ENCODE assay signal across 18 cellular contexts in genomic region chr5:1765880-1766235, GRCh38. TPM values are rescaled to one million over a fixed set of nuclear protein-coding genes. Genes with fewer than 3 reads are reported as not detected.
DNase-seq lines count a peak whose midpoint lies in the region; ATAC-seq, FAIRE-seq and TF ChIP-seq lines count a peak whose summit lies in the region.
"Had no signal": no experiment of that assay in that cellular context is flagged by ENCODE, and none has a peak within 500 bp of the region (broad histone marks: within the 10 kb centered on the region; RNA-seq: fewer than 3 reads in every experiment).

No MANE protein-coding gene starts in this region.

- no CpG with 5 or more reads among the region's 3 CpGs for WGBS in right lobe of liver (ENCODE audit: insufficient coverage, low coverage, low lambda C conversion rate, missing lambda C conversion rate)
- WGBS in HepG2 (ENCODE audit: low lambda C conversion rate), result 64% methylated on average over 3 of the region's 3 CpGs

- ATAC-seq in right lobe of liver, result no peak
- no peak for ATAC-seq in HepG2
- no peak for ATAC-seq in stimulated activated memory B cell treated with anti-CD40 and anti-IgM and Interleukin-4, amounts not matched to agents 10 μg/mL and 1 μg/mL and 100 μg/mL, for 72 hours
- ATAC-seq: HCT116 had no signal

- no peaks in the 10 kb centered on the region for H3K9me3 ChIP-seq in right lobe of liver
- no peaks in the 10 kb centered on the region for H3K9me3 ChIP-seq in HepG2 (ENCODE audit: low read length)
- no peaks in the 10 kb centered on the region for H3K9me3 ChIP-seq in OCI-LY7 (ENCODE audit: low read length)
- no peaks in the 10 kb centered on the region for H3K9me3 ChIP-seq in kidney (ENCODE audit: control insufficient read depth in 1 of 2, low read length in 2 of 2)

- H3K27me3 Mint-ChIP-seq in endothelial cell (ENCODE audit: unreplicated experiment), result peaks cover 6% of the 10 kb centered on the region
- peaks cover 86% of the 10 kb centered on the region for H3K27me3 Mint-ChIP-seq in stimulated activated memory B cell treated with anti-CD40 and anti-IgM and Interleukin-4, amounts not matched to agents 10 μg/mL and 1 μg/mL and 100 μg/mL, for 72 hours

- no peak overlapping the region for H3K4me3 Mint-ChIP-seq in endothelial cell (ENCODE audit: unreplicated experiment)
- no peak overlapping the region for H3K4me3 Mint-ChIP-seq in stimulated activated memory B cell treated with anti-CD40 and anti-IgM and Interleukin-4, amounts not matched to agents 10 μg/mL and 1 μg/mL and 100 μg/mL, for 72 hours
- H3K4me3 Mint-ChIP-seq: B cell; CD4-positive, alpha-beta memory T cell had no signal

- no peak for TF ChIP-seq RAD21 in HepG2 (CRISPR knock-in tag; IDR thresholded peaks at IDR 0.05)

- H3K79me2 ChIP-seq in HepG2 (ENCODE audit: insufficient read depth, low read length) (no peaks in the 10 kb centered on the region), OCI-LY7 (ENCODE audit: insufficient read depth, low read depth, low read length) (no peaks in the 10 kb centered on the region)

- FAIRE-seq in HepG2 (lab: Jason Lieb, UNC) (no peak), kidney (lab: Jason Lieb, UNC) (no peak)
- FAIRE-seq: A204.1, H54 had no signal

- no peak overlapping the region for H3K27ac Mint-ChIP-seq in endothelial cell (ENCODE audit: unreplicated experiment)
- no peak overlapping the region for H3K27ac Mint-ChIP-seq in stimulated activated memory B cell treated with anti-CD40 and anti-IgM and Interleukin-4, amounts not matched to agents 10 μg/mL and 1 μg/mL and 100 μg/mL, for 72 hours
- H3K27ac Mint-ChIP-seq: B cell; CD4-positive, alpha-beta memory T cell had no signal

- no peaks in the 10 kb centered on the region for H3K27me3 ChIP-seq in right lobe of liver
- peaks cover 11 to 72% of the 10 kb centered on the region in 2 experiments for H3K27me3 ChIP-seq in HepG2 (ENCODE audit: control insufficient read depth in 1 of 2, insufficient read depth in 2 of 2, low read length in 2 of 2)
- no peaks in the 10 kb centered on the region for H3K27me3 ChIP-seq in brain microvascular endothelial cell (replicated peaks)

- H3K4me3 ChIP-seq in right lobe of liver (no peak overlapping the region), HepG2 (replicated peaks in 1 of 3; ENCODE audit: insufficient read depth in 1 of 3, low read depth in 2 of 3, low read length in 3 of 3) (no peak overlapping the region), OCI-LY7 (ENCODE audit: low read depth, low read length, poor library complexity, severe bottlenecking) (no peak overlapping the region), kidney (ENCODE audit: low read length in 2 of 2) (no peak overlapping the region), brain microvascular endothelial cell (ENCODE audit: low read depth, low read length) (no peak overlapping the region)
- H3K4me3 ChIP-seq: GM23248 had no signal

- peak in 2 of 3 donors; percentile 1 to 7 for DNase-seq in right lobe of liver
- DNase-seq in HepG2 (ENCODE audit: low spot score), result no peak
- DNase-seq in OCI-LY7 (ENCODE audit: low spot score), result no peak
- peak; percentile 2 for DNase-seq in kidney
- DNase-seq in endothelial cell (ENCODE audit: low spot score), result no peak
- no peak for DNase-seq in brain microvascular endothelial cell
- DNase-seq: C1 segment of cervical spinal cord; CD4-positive, alpha-beta memory T cell; DMS153; DND-41; GM23248; IMR-90 had no signal

- no peaks in the 10 kb centered on the region for H3K9me2 ChIP-seq in OCI-LY7 (ENCODE audit: insufficient read depth, low read length)

- no peaks in the 10 kb centered on the region for H3K36me3 Mint-ChIP-seq in endothelial cell (ENCODE audit: low read depth, unreplicated experiment)
- no peaks in the 10 kb centered on the region for H3K36me3 Mint-ChIP-seq in stimulated activated memory B cell treated with anti-CD40 and anti-IgM and Interleukin-4, amounts not matched to agents 10 μg/mL and 1 μg/mL and 100 μg/mL, for 72 hours
- H3K36me3 Mint-ChIP-seq: CD4-positive, alpha-beta memory T cell had no signal

- CTCF ChIA-PET in HepG2 (lab: Yijun Ruan, JAX; ENCODE audit: low intra/inter-chr PET ratio, low total read pairs), result no interaction called here
- CTCF ChIA-PET in OCI-LY7 (lab: Charles Lee; ENCODE audit: unreplicated experiment), result no interaction called here

- no peaks in the 10 kb centered on the region for H3K9me3 Mint-ChIP-seq in endothelial cell (ENCODE audit: unreplicated experiment)
- no peaks in the 10 kb centered on the region for H3K9me3 Mint-ChIP-seq in stimulated activated memory B cell treated with anti-CD40 and anti-IgM and Interleukin-4, amounts not matched to agents 10 μg/mL and 1 μg/mL and 100 μg/mL, for 72 hours
- H3K9me3 Mint-ChIP-seq: CD4-positive, alpha-beta memory T cell had no signal

- H4K20me1 ChIP-seq in HepG2 (ENCODE audit: insufficient read depth, low read length), result no peaks in the 10 kb centered on the region
- H4K20me1 ChIP-seq in OCI-LY7 (ENCODE audit: insufficient read depth, low read length), result no peaks in the 10 kb centered on the region

- TF ChIP-seq POLR2A in right lobe of liver (IDR thresholded peaks at IDR 0.05) (no peak), HepG2 (IDR thresholded peaks at IDR 0.05; ENCODE audit: insufficient read depth in 1 of 2, low read depth in 2 of 2, low read length in 2 of 2) (no peak)

- H3K27ac ChIP-seq in right lobe of liver (no peak overlapping the region), HepG2 (ENCODE audit: extremely low read length, insufficient read depth, low read length) (no peak overlapping the region), OCI-LY7 (ENCODE audit: low read depth, low read length, poor library complexity, severe bottlenecking) (no peak overlapping the region), kidney (ENCODE audit: low read depth in 2 of 2, low read length in 2 of 2) (no peak overlapping the region), brain microvascular endothelial cell (no peak overlapping the region)
- H3K27ac ChIP-seq: GM23248, HL-60 had no signal

- in situ Hi-C loops in HepG2 (cut with HindIII; ENCODE audit: extremely low pct_ligation_motif_present, low pct_unique_long_range_greater_than_20kb), result loop anchor here (10.0 kb wide), 1 partner anchor 249 kb away; no protein-coding TSS in a partner anchor
- in situ Hi-C loops in brain microvascular endothelial cell (cut with HindIII; ENCODE audit: low pct_ligation_motif_present, low sequenced_read_pairs), result no loop called here

- H3K36me3 ChIP-seq in right lobe of liver (no peaks in the 10 kb centered on the region), HepG2 (replicated peaks in 1 of 2; ENCODE audit: control insufficient read depth in 1 of 2, insufficient read depth in 2 of 2, low read length in 2 of 2) (no peaks in the 10 kb centered on the region), OCI-LY7 (ENCODE audit: insufficient read depth, low read length) (no peaks in the 10 kb centered on the region), kidney (ENCODE audit: control insufficient read depth in 1 of 2, insufficient read depth in 2 of 2, low read length in 2 of 2) (no peaks in the 10 kb centered on the region), brain microvascular endothelial cell (replicated peaks) (no peaks in the 10 kb centered on the region)

- no peaks in the 10 kb centered on the region for H3K4me1 Mint-ChIP-seq in endothelial cell (ENCODE audit: unreplicated experiment)
- H3K4me1 Mint-ChIP-seq in stimulated activated memory B cell treated with anti-CD40 and anti-IgM and Interleukin-4, amounts not matched to agents 10 μg/mL and 1 μg/mL and 100 μg/mL, for 72 hours, result no peaks in the 10 kb centered on the region
- H3K4me1 Mint-ChIP-seq: B cell; CD4-positive, alpha-beta memory T cell had no signal

- POLR2A ChIA-PET in HepG2 (lab: Yijun Ruan, JAX) (no interaction called here), OCI-LY7 (lab: Charles Lee) (no interaction called here)

- no peak overlapping the region for H3K9ac ChIP-seq in HepG2 (ENCODE audit: insufficient read depth, low read depth, low read length)
- no peak overlapping the region for H3K9ac ChIP-seq in kidney (ENCODE audit: low read length in 2 of 2)
- H3K9ac ChIP-seq: GM23248 had no signal

- BruUV-seq in HepG2 (replicated peaks; lab: Mats Ljungman, UMichigan) (no TSS peak), OCI-LY7 (replicated peaks; lab: Mats Ljungman, UMichigan) (no TSS peak)

- TF ChIP-seq EP300 in HepG2 (IDR thresholded peaks at IDR 0.05; ENCODE audit: low read depth in 2 of 2, low read length in 2 of 2), result no peak
- TF ChIP-seq EP300 in HepG2 (CRISPR knock-in tag; IDR thresholded peaks at IDR 0.05; ENCODE audit: borderline replicate concordance), result no peak

- H3K4me2 ChIP-seq in HepG2 (ENCODE audit: low read depth, low read length) (no peak overlapping the region), OCI-LY7 (ENCODE audit: low read length) (peak overlapping the region; percentile 58; the same call in 1 of the 2 replicates)

- H3K4me1 ChIP-seq in right lobe of liver (no peaks in the 10 kb centered on the region), HepG2 (ENCODE audit: insufficient read depth, low read length) (no peaks in the 10 kb centered on the region), OCI-LY7 (ENCODE audit: insufficient read depth, low read length, poor library complexity, severe bottlenecking) (peaks cover 21% of the 10 kb centered on the region), kidney (ENCODE audit: control insufficient read depth in 1 of 2, insufficient read depth in 1 of 2, low read depth in 1 of 2, low read length in 2 of 2) (no peaks in the 10 kb centered on the region)

- intact Hi-C loops in right lobe of liver (cut with DNase I) (loop anchor here in 1 of 2 donors (10.0 kb wide), 1 partner anchor 249 kb away; no protein-coding TSS in a partner anchor), HepG2 (cut with micrococcal nuclease; ENCODE audit: unreplicated experiment) (no loop called here), OCI-LY7 (cut with micrococcal nuclease; ENCODE audit: unreplicated experiment) (loop anchor here (1.0 to 10.0 kb wide), 4 partner anchors 33 to 389 kb away; partner anchors contain the start of gene MRPL36), kidney (cut with DNase I) (no loop called here)

- no peak for TF ChIP-seq CTCF in right lobe of liver (IDR thresholded peaks at IDR 0.05)
- TF ChIP-seq CTCF in HepG2 (CRISPR knock-in tag; IDR thresholded peaks at IDR 0.05), result no peak
- TF ChIP-seq CTCF in OCI-LY7 (conservative IDR thresholded peaks at IDR 0.05; ENCODE audit: low read length), result no peak
- no peak for TF ChIP-seq CTCF in kidney (IDR thresholded peaks at IDR 0.05; ENCODE audit: borderline replicate concordance, extremely low read depth, insufficient read depth)
- no peak for TF ChIP-seq CTCF in endothelial cell (IDR thresholded peaks at IDR 0.05; ENCODE audit: unreplicated experiment)
- TF ChIP-seq CTCF in brain microvascular endothelial cell (IDR thresholded peaks at IDR 0.05; ENCODE audit: low read depth, low read length, missing control alignments), result no peak

- no peak overlapping the region for H2AFZ ChIP-seq in HepG2 (ENCODE audit: low read length)
- H2AFZ ChIP-seq in OCI-LY7 (ENCODE audit: low read length), result no peak overlapping the region
- H2AFZ ChIP-seq: GM23248 had no signal

RNA-seq across cellular contexts. Expression of gene MRPL36, which starts 33.8 kb away (rescaled TPM):
- total RNA-seq in right lobe of liver, result 10 to 100 TPM; 30.7 to 40.0 (median 35.5) TPM
- 113 and 135 TPM in 2 replicates for total RNA-seq in HepG2 (2016; rRNA removed; fragmentation: Illumina TruSeq; extraction: Trizol)
- 108 and 113 TPM in 2 replicates for total RNA-seq in HepG2 (2016; cell fraction: cytosol; rRNA removed; fragmentation: Illumina TruSeq; extraction: Trizol; ENCODE audit: low read depth)
- 108 and 154 TPM in 2 replicates for total RNA-seq in HepG2 (2016; cell fraction: insoluble cytoplasmic fraction; rRNA removed; fragmentation: Illumina TruSeq; extraction: Trizol)
- 76.0 and 81.1 TPM in 2 replicates for total RNA-seq in HepG2 (2016; cell fraction: membrane; rRNA removed; fragmentation: Illumina TruSeq; extraction: Trizol)
- 37.1 and 47.0 TPM in 2 replicates for total RNA-seq in HepG2 (2016; cell fraction: nucleus; rRNA removed; fragmentation: Illumina TruSeq; extraction: Trizol)
- polyA plus RNA-seq in HepG2 (2011; rRNA removed), result 70.5 and 71.3 TPM in 2 replicates
- polyA plus RNA-seq in HepG2 (2011; cell fraction: cytosol; rRNA removed), result 65.9 and 74.3 TPM in 2 replicates
- polyA plus RNA-seq in HepG2 (2011; cell fraction: nucleus; rRNA removed), result 25.2 and 29.0 TPM in 2 replicates
- polyA plus RNA-seq in HepG2 (2012), result 59.1 and 65.6 TPM in 2 replicates
- 88.2 and 98.8 TPM in 2 replicates for polyA plus RNA-seq in HepG2 (2016; cell fraction: cytosol; fragmentation: Illumina TruSeq; extraction: Trizol; ENCODE audit: low read depth)
- 150 and 160 TPM in 2 replicates for polyA plus RNA-seq in HepG2 (2016; cell fraction: insoluble cytoplasmic fraction; fragmentation: Illumina TruSeq; extraction: Trizol; ENCODE audit: low read depth)
- polyA plus RNA-seq in HepG2 (2016; cell fraction: membrane; fragmentation: Illumina TruSeq; extraction: Trizol; ENCODE audit: low read depth), result 60.1 and 66.8 TPM in 2 replicates
- 65.9 and 77.9 TPM in 2 replicates for polyA plus RNA-seq in HepG2 (2016; cell fraction: nucleus; fragmentation: Illumina TruSeq; extraction: Trizol; ENCODE audit: insufficient read depth, low read depth)
- polyA minus RNA-seq in HepG2 (2011; rRNA and poly(A)+ RNA removed; ENCODE audit: low replicate concordance), result 30.3 and 163 TPM in 2 replicates
- polyA minus RNA-seq in HepG2 (2011; cell fraction: cytosol; rRNA and poly(A)+ RNA removed), result 21.5 and 22.2 TPM in 2 replicates
- 21.4 and 25.5 TPM in 2 replicates for polyA minus RNA-seq in HepG2 (2011; cell fraction: nucleus; rRNA and poly(A)+ RNA removed)
- total RNA-seq in OCI-LY7 (2014; rRNA removed; shearing (Covaris generic)), result 82.5 and 91.7 TPM in 2 replicates
- total RNA-seq in OCI-LY7 (2022), result 78.6 and 93.8 TPM in 2 replicates
- 29.6 TPM for total RNA-seq in kidney
- polyA plus RNA-seq in kidney (ENCODE audit: insufficient read depth, low read depth, low replicate concordance), result 96.7 TPM
- total RNA-seq in endothelial cell (ENCODE audit: unreplicated experiment), result 32.5 TPM

RNA-seq across cellular contexts. Expression of gene NDUFS6, which starts 35.3 kb away (rescaled TPM):
- 10 to 100 TPM; 16.5 to 57.5 (median 23.7) TPM for total RNA-seq in right lobe of liver
- 50.4 and 63.7 TPM in 2 replicates for total RNA-seq in HepG2 (2016; rRNA removed; fragmentation: Illumina TruSeq; extraction: Trizol)
- 15.2 and 15.4 TPM in 2 replicates for total RNA-seq in HepG2 (2016; cell fraction: cytosol; rRNA removed; fragmentation: Illumina TruSeq; extraction: Trizol; ENCODE audit: low read depth)
- total RNA-seq in HepG2 (2016; cell fraction: insoluble cytoplasmic fraction; rRNA removed; fragmentation: Illumina TruSeq; extraction: Trizol), result 53.0 and 63.5 TPM in 2 replicates
- total RNA-seq in HepG2 (2016; cell fraction: membrane; rRNA removed; fragmentation: Illumina TruSeq; extraction: Trizol), result 25.8 and 27.4 TPM in 2 replicates
- 17.5 and 20.2 TPM in 2 replicates for total RNA-seq in HepG2 (2016; cell fraction: nucleus; rRNA removed; fragmentation: Illumina TruSeq; extraction: Trizol)
- 22.2 and 23.7 TPM in 2 replicates for polyA plus RNA-seq in HepG2 (2011; rRNA removed)
- polyA plus RNA-seq in HepG2 (2011; cell fraction: cytosol; rRNA removed), result 72.6 and 97.8 TPM in 2 replicates
- 21.7 and 33.4 TPM in 2 replicates for polyA plus RNA-seq in HepG2 (2011; cell fraction: nucleus; rRNA removed)
- 46.4 and 50.3 TPM in 2 replicates for polyA plus RNA-seq in HepG2 (2012)
- polyA plus RNA-seq in HepG2 (2016; cell fraction: cytosol; fragmentation: Illumina TruSeq; extraction: Trizol; ENCODE audit: low read depth), result 27.6 and 35.6 TPM in 2 replicates
- polyA plus RNA-seq in HepG2 (2016; cell fraction: insoluble cytoplasmic fraction; fragmentation: Illumina TruSeq; extraction: Trizol; ENCODE audit: low read depth), result 110 and 131 TPM in 2 replicates
- polyA plus RNA-seq in HepG2 (2016; cell fraction: membrane; fragmentation: Illumina TruSeq; extraction: Trizol; ENCODE audit: low read depth), result 36.7 and 40.8 TPM in 2 replicates
- 54.4 and 56.6 TPM in 2 replicates for polyA plus RNA-seq in HepG2 (2016; cell fraction: nucleus; fragmentation: Illumina TruSeq; extraction: Trizol; ENCODE audit: insufficient read depth, low read depth)
- 9.7 and 41.7 TPM in 2 replicates for polyA minus RNA-seq in HepG2 (2011; rRNA and poly(A)+ RNA removed; ENCODE audit: low replicate concordance)
- 11.4 and 22.6 TPM in 2 replicates for polyA minus RNA-seq in HepG2 (2011; cell fraction: cytosol; rRNA and poly(A)+ RNA removed)
- 8.5 and 11.5 TPM in 2 replicates for polyA minus RNA-seq in HepG2 (2011; cell fraction: nucleus; rRNA and poly(A)+ RNA removed)
- 41.5 and 52.7 TPM in 2 replicates for total RNA-seq in OCI-LY7 (2014; rRNA removed; shearing (Covaris generic))
- 52.2 and 58.7 TPM in 2 replicates for total RNA-seq in OCI-LY7 (2022)
- 31.1 TPM for total RNA-seq in kidney
- 164 TPM for polyA plus RNA-seq in kidney (ENCODE audit: insufficient read depth, low read depth, low replicate concordance)
- 31.0 TPM for total RNA-seq in endothelial cell (ENCODE audit: unreplicated experiment)

Comparison
In these comparisons a context has a peak if more than half of its experiments do, and no peak if none do; other contexts are left out.
1. DNase-seq: peak in right lobe of liver (2 of 3) and kidney (single experiment); none in HepG2 (single experiment), OCI-LY7 (single experiment), endothelial cell (single experiment) and brain microvascular endothelial cell (single experiment).